ENCODE assay signal across 15 cellular contexts in genomic region chr15:67192185-67192584, GRCh38.
DNase-seq lines count a peak whose midpoint lies in the region; ATAC-seq and TF ChIP-seq lines count a peak whose summit lies in the region.
"Had no signal": no experiment of that assay in that cellular context is flagged by ENCODE, and none has a peak within 500 bp of the region (broad histone marks: within the 10 kb centered on the region; RNA-seq: fewer than 3 reads in every experiment).

No MANE protein-coding gene starts in this region.

- CTCF ChIA-PET in activated CD8-positive, alpha-beta memory T cell treated with anti-CD3 and anti-CD28 coated beads, Interleukin-2, amount 10 ng/mL, durations not matched to agents 7 days and 5 days (lab: Charles Lee), result no interaction called here

- no peaks in the 10 kb centered on the region for H3K27me3 Mint-ChIP-seq in activated CD8-positive, alpha-beta memory T cell treated with anti-CD3 and anti-CD28 coated beads, Interleukin-2, amount 10 ng/mL, durations not matched to agents 7 days and 5 days
- H3K27me3 Mint-ChIP-seq in activated T-helper 1 cell treated with anti-CD3 and anti-CD28 coated beads, Interleukin-12 subunit alpha, Interleukin-12 subunit beta, Interleukin-2, Interleukin-4 antibody, amounts not matched to agents 30 ng/mL and 10 ng/mL and 1 ng/mL, durations not matched to agents 14 hours and 24 hours and 36 hours (ENCODE audit: insufficient read depth), result no peaks in the 10 kb centered on the region
- no peaks in the 10 kb centered on the region for H3K27me3 Mint-ChIP-seq in nephron (ENCODE audit: low read depth)

- ATAC-seq in activated CD8-positive, alpha-beta memory T cell treated with anti-CD3 and anti-CD28 coated beads, Interleukin-2, amount 10 ng/mL, durations not matched to agents 7 days and 5 days, result no peak
- ATAC-seq in HG03175 (IDR thresholded peaks at IDR 0.05; ENCODE audit: unreplicated experiment) (no peak), GM21515 (IDR thresholded peaks at IDR 0.05; ENCODE audit: unreplicated experiment) (no peak)
- ATAC-seq: A549, sciatic nerve had no signal

- no peaks in the 10 kb centered on the region for H3K9me3 Mint-ChIP-seq in activated CD8-positive, alpha-beta memory T cell treated with anti-CD3 and anti-CD28 coated beads, Interleukin-2, amount 10 ng/mL, durations not matched to agents 7 days and 5 days (ENCODE audit: low read depth)
- no peaks in the 10 kb centered on the region for H3K9me3 Mint-ChIP-seq in activated T-helper 1 cell treated with anti-CD3 and anti-CD28 coated beads, Interleukin-12 subunit alpha, Interleukin-12 subunit beta, Interleukin-2, Interleukin-4 antibody, amounts not matched to agents 30 ng/mL and 10 ng/mL and 1 ng/mL, durations not matched to agents 14 hours and 24 hours and 36 hours
- H3K9me3 Mint-ChIP-seq in nephron, result no peaks in the 10 kb centered on the region

- intact Hi-C loops in activated T-helper 1 cell treated with anti-CD3 and anti-CD28 coated beads, Interleukin-12 subunit alpha, Interleukin-12 subunit beta, Interleukin-2, Interleukin-4 antibody, amounts not matched to agents 30 ng/mL and 10 ng/mL and 1 ng/mL, durations not matched to agents 14 hours and 24 hours and 36 hours (cut with micrococcal nuclease), result no loop called here

- no peak for TF ChIP-seq CTCF in nephron (IDR thresholded peaks at IDR 0.05; ENCODE audit: unreplicated experiment in 3 of 3)

- no peak for DNase-seq in activated CD8-positive, alpha-beta memory T cell treated with anti-CD3 and anti-CD28 coated beads, Interleukin-2, amount 10 ng/mL, durations not matched to agents 7 days and 5 days
- DNase-seq in activated CD8-positive, alpha-beta memory T cell treated with anti-CD3 and anti-CD28 coated beads for 24 hours, result no peak
- peak; percentile 3 for DNase-seq in EH (ENCODE audit: low read depth)
- DNase-seq in activated T-helper 1 cell treated with anti-CD3 and anti-CD28 coated beads, Interleukin-12 subunit alpha, Interleukin-12 subunit beta, Interleukin-2, Interleukin-4 antibody, amounts not matched to agents 30 ng/mL and 10 ng/mL and 1 ng/mL, durations not matched to agents 14 hours and 24 hours and 36 hours (ENCODE audit: low spot score), result no peak
- DNase-seq in NCI-H2107 (lab: John Stamatoyannopoulos, UW), result no peak
- DNase-seq: activated T-cell treated with anti-CD3 and anti-CD28 coated beads for 4 hours; NCI-H1092 treated with DMSO at 0.1 percent for 48 hours; NCI-H345; stimulated activated CD4-positive, alpha-beta T cell treated with anti-CD3 and anti-CD28 coated beads, Interleukin-4, amount 100 ng/mL, for 4 hours; stimulated activated naive CD4-positive, alpha-beta T cell had no signal

- H3K36me3 Mint-ChIP-seq in activated CD8-positive, alpha-beta memory T cell treated with anti-CD3 and anti-CD28 coated beads, Interleukin-2, amount 10 ng/mL, durations not matched to agents 7 days and 5 days, result peaks cover 62% of the 10 kb centered on the region
- H3K36me3 Mint-ChIP-seq in activated T-helper 1 cell treated with anti-CD3 and anti-CD28 coated beads, Interleukin-12 subunit alpha, Interleukin-12 subunit beta, Interleukin-2, Interleukin-4 antibody, amounts not matched to agents 30 ng/mL and 10 ng/mL and 1 ng/mL, durations not matched to agents 14 hours and 24 hours and 36 hours (ENCODE audit: low read depth), result peaks cover 68% of the 10 kb centered on the region
- peaks cover 79% of the 10 kb centered on the region for H3K36me3 Mint-ChIP-seq in nephron (ENCODE audit: low read depth)

- H3K4me3 Mint-ChIP-seq in activated CD8-positive, alpha-beta memory T cell treated with anti-CD3 and anti-CD28 coated beads, Interleukin-2, amount 10 ng/mL, durations not matched to agents 7 days and 5 days, result no peak overlapping the region
- no peak overlapping the region for H3K4me3 Mint-ChIP-seq in activated T-helper 1 cell treated with anti-CD3 and anti-CD28 coated beads, Interleukin-12 subunit alpha, Interleukin-12 subunit beta, Interleukin-2, Interleukin-4 antibody, amounts not matched to agents 30 ng/mL and 10 ng/mL and 1 ng/mL, durations not matched to agents 14 hours and 24 hours and 36 hours
- H3K4me3 Mint-ChIP-seq in nephron, result no peak overlapping the region

- peaks cover 9% of the 10 kb centered on the region for H3K4me1 Mint-ChIP-seq in activated CD8-positive, alpha-beta memory T cell treated with anti-CD3 and anti-CD28 coated beads, Interleukin-2, amount 10 ng/mL, durations not matched to agents 7 days and 5 days
- peaks cover 21% of the 10 kb centered on the region for H3K4me1 Mint-ChIP-seq in activated T-helper 1 cell treated with anti-CD3 and anti-CD28 coated beads, Interleukin-12 subunit alpha, Interleukin-12 subunit beta, Interleukin-2, Interleukin-4 antibody, amounts not matched to agents 30 ng/mL and 10 ng/mL and 1 ng/mL, durations not matched to agents 14 hours and 24 hours and 36 hours (ENCODE audit: low read depth)
- peaks cover 53% of the 10 kb centered on the region for H3K4me1 Mint-ChIP-seq in nephron

- peak overlapping the region; percentile 3 for H3K27ac Mint-ChIP-seq in activated CD8-positive, alpha-beta memory T cell treated with anti-CD3 and anti-CD28 coated beads, Interleukin-2, amount 10 ng/mL, durations not matched to agents 7 days and 5 days
- peak overlapping the region; percentile 31 for H3K27ac Mint-ChIP-seq in activated T-helper 1 cell treated with anti-CD3 and anti-CD28 coated beads, Interleukin-12 subunit alpha, Interleukin-12 subunit beta, Interleukin-2, Interleukin-4 antibody, amounts not matched to agents 30 ng/mL and 10 ng/mL and 1 ng/mL, durations not matched to agents 14 hours and 24 hours and 36 hours
- H3K27ac Mint-ChIP-seq in nephron, result peak overlapping the region in 2 of 3 experiments; percentile 7 to 75
